12 cellular contexts compared by ENCODE assay signal in the genomic region with DNA sequence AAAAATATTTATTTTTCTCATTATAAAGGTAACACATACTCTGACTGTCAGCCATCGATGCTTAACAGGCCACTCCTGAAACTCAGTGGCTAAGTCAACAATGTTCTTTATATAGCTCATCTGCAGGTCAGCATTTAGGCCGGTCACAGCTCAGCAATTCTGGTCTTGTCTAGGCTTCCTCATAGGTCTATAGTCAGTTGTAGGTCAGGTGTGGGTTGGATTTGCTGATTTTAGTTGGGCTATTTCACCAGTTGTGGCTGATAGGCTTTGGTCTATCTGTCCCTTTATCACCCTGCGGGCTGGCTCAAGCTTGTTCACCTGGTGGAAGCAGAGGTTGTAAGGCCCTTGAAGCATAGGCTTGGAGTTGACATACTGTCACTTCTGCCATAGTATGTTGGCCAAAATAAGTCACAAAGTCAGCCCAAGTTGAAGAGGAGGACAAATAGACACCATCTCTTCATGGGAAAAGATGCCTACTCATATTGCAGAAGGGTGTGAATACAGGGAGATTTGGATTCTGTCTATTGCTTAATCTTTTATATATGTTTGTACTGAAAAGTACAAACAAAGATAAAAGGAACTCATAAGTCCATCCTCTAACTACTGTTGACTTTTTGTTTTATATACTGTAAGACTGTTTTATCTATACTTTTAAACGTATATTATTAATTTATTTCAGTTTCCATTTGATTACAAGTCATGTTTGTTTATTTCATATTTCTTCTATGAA.
DNase-seq lines count a peak whose midpoint lies in the region; ATAC-seq, FAIRE-seq and TF ChIP-seq lines count a peak whose summit lies in the region.
"Had no signal": no experiment of that assay in that cellular context is flagged by ENCODE, and none has a peak within 500 bp of the region (broad histone marks: within the 10 kb centered on the region; RNA-seq: fewer than 3 reads in every experiment).

No MANE protein-coding gene starts in this region.

- CTCF ChIA-PET in IMR-90 (lab: Yijun Ruan, JAX), result interaction anchor here (0.6 to 1.4 kb wide), 5 partner anchors 8 to 850 kb away, joined by 3 to 5 read pairs (median 4); no protein-coding TSS in a partner anchor

- intact Hi-C loops in IMR-90 (cut with micrococcal nuclease), result no loop called here

- BruUV-seq in IMR-90 (replicated peaks; lab: Mats Ljungman, UMichigan), result no TSS peak

- no peak overlapping the region for H3K4me3 Mint-ChIP-seq in activated naive CD8-positive, alpha-beta T cell treated with anti-CD3 and anti-CD28 coated beads for 36 hours

- ATAC-seq in GM21576 (IDR thresholded peaks at IDR 0.05; ENCODE audit: unreplicated experiment) (peak; percentile 68), IMR-90 (ENCODE audit: low read depth) (peak; percentile 10)
- ATAC-seq: activated naive CD4-positive, alpha-beta T cell treated with anti-CD3 and anti-CD28 coated beads, Interleukin-2, amount 50 U/mL, for 72 hours; right cardiac atrium had no signal

- H2AK9ac ChIP-seq in IMR-90 (replicated peaks; ENCODE audit: low read depth, low read length, poor library complexity), result no peak overlapping the region

- H3K9me3 ChIP-seq in IMR-90 (ENCODE audit: control insufficient read depth, insufficient read depth, low read length) (no peaks in the 10 kb centered on the region), right atrium auricular region (no peaks in the 10 kb centered on the region)
- H3K9me3 ChIP-seq: colonic mucosa had no signal

- peak overlapping the region; percentile 95 for H2BK120ac ChIP-seq in IMR-90 (ENCODE audit: low read depth, low read length)

- in situ Hi-C loops in IMR-90 (cut with MboI; ENCODE audit: low sequenced_read_pairs), result no loop called here

- WGBS in IMR-90 (ENCODE audit: extremely low coverage in 2 of 2, insufficient read length in 1 of 2), 2 experiments, result no CpG with 5 or more reads among the region's 4 CpGs

- TF ChIP-seq RAD21 in IMR-90 (IDR thresholded peaks at IDR 0.05; ENCODE audit: low read length), result no peak

- peak; percentile 98 for FAIRE-seq in islet of Langerhans (lab: Jason Lieb, UNC)

- H3K36me3 ChIP-seq in IMR-90 (ENCODE audit: control insufficient read depth, insufficient read depth, low read length) (no peaks in the 10 kb centered on the region), right atrium auricular region (no peaks in the 10 kb centered on the region)
- H3K36me3 ChIP-seq: colonic mucosa had no signal

- peak overlapping the region; percentile 91 for H3K4ac ChIP-seq in IMR-90 (ENCODE audit: low read depth, low read length)

- dilution Hi-C loops in IMR-90 (cut with HindIII; ENCODE audit: low sequenced_read_pairs, unreplicated experiment), result no loop called here

- DNase-seq in DMS53 treated with DMSO at 0.1 percent for 48 hours (lab: John Stamatoyannopoulos, UW; ENCODE audit: unreplicated experiment) (peak; percentile 23), IMR-90 (no peak), cerebellar nuclear complex (lab: John Stamatoyannopoulos, UW) (no peak), right atrium auricular region (ENCODE audit: low spot score) (no peak)
- no peak for DNase-seq in stimulated activated CD4-positive, alpha-beta T cell treated with anti-CD3 and anti-CD28 coated beads, Interleukin-2, amount 100 ng/mL, for 24 hours
- no peak for DNase-seq in activated naive CD8-positive, alpha-beta T cell treated with anti-CD3 and anti-CD28 coated beads for 36 hours
- DNase-seq: colonic mucosa, NCI-H446, right cardiac atrium had no signal

- H3K4me2 ChIP-seq in IMR-90 (ENCODE audit: low read depth, low read length), result peak overlapping the region; percentile 41; the same call in 1 of the 2 replicates

- peak overlapping the region; percentile 33; the same call in 1 of the 2 replicates for H3K18ac ChIP-seq in IMR-90 (ENCODE audit: low read depth, low read length)

- H4K5ac ChIP-seq in IMR-90 (ENCODE audit: low read depth, low read length), result peak overlapping the region; percentile 70; the same call in 1 of the 2 replicates

- no peak overlapping the region for H3K56ac ChIP-seq in IMR-90 (ENCODE audit: extremely low read depth, insufficient read depth, low read length)

- peaks cover 5% of the 10 kb centered on the region for H3K9me1 ChIP-seq in IMR-90 (ENCODE audit: insufficient read depth, low read length)

- TF ChIP-seq CTCF in IMR-90 (conservative IDR thresholded peaks at IDR 0.05; ENCODE audit: low read depth, low read length) (no peak), right atrium auricular region (IDR thresholded peaks at IDR 0.05) (no peak)

- no peak overlapping the region for H3K27ac ChIP-seq in IMR-90 (ENCODE audit: insufficient read depth, low read length)
- no peak overlapping the region for H3K27ac ChIP-seq in right atrium auricular region
- H3K27ac ChIP-seq: colonic mucosa had no signal

- peak overlapping the region; percentile 70 for H2AFZ ChIP-seq in IMR-90 (replicated peaks; ENCODE audit: low read length, poor library complexity)

- no peaks in the 10 kb centered on the region for H3K27me3 Mint-ChIP-seq in activated naive CD8-positive, alpha-beta T cell treated with anti-CD3 and anti-CD28 coated beads for 36 hours

- peak overlapping the region; percentile 83 for H2BK20ac ChIP-seq in IMR-90 (ENCODE audit: low read depth, low read length)

- H3K4me1 Mint-ChIP-seq in activated naive CD8-positive, alpha-beta T cell treated with anti-CD3 and anti-CD28 coated beads for 36 hours, result no peaks in the 10 kb centered on the region

- H4K91ac ChIP-seq in IMR-90 (ENCODE audit: insufficient read depth, low read depth, low read length), result peak overlapping the region; percentile 84

- peaks cover 0 to 9% of the 10 kb centered on the region in 2 experiments; a peak in 2 of 4 replicates for H3K79me1 ChIP-seq in IMR-90 (ENCODE audit: low read depth in 1 of 2, low read length in 2 of 2)

- H2BK5ac ChIP-seq in IMR-90 (ENCODE audit: low read depth, low read length, poor library complexity, severe bottlenecking), result peak overlapping the region; percentile 70

- H3K4me3 ChIP-seq in IMR-90 (ENCODE audit: insufficient read depth, low read depth, low read length) (no peak overlapping the region), right atrium auricular region (no peak overlapping the region)
- H3K4me3 ChIP-seq: colonic mucosa had no signal

- POLR2A ChIA-PET in IMR-90 (lab: Charles Lee; ENCODE audit: unreplicated experiment), result no interaction called here

- no peak overlapping the region for H3K9ac ChIP-seq in IMR-90 (ENCODE audit: low read depth, low read length)

- peak overlapping the region; percentile 88 for H2AK5ac ChIP-seq in IMR-90 (ENCODE audit: low read depth, low read length)

- H3K27ac Mint-ChIP-seq in activated naive CD8-positive, alpha-beta T cell treated with anti-CD3 and anti-CD28 coated beads for 36 hours, result no peak overlapping the region

- H3K9me3 Mint-ChIP-seq in activated naive CD8-positive, alpha-beta T cell treated with anti-CD3 and anti-CD28 coated beads for 36 hours, result peaks cover 9% of the 10 kb centered on the region

- no peaks in the 10 kb centered on the region for H4K20me1 ChIP-seq in IMR-90 (ENCODE audit: insufficient read depth, low read length)

- no peak for TF ChIP-seq POLR2A in IMR-90 (IDR thresholded peaks at IDR 0.05; ENCODE audit: low read depth, low read length)

- peak overlapping the region in 1 of 2 experiments; percentile 75; a peak in 2 of 4 replicates for H4K8ac ChIP-seq in IMR-90 (ENCODE audit: low read depth in 2 of 2, low read length in 2 of 2)

- H3K27me3 ChIP-seq in IMR-90 (ENCODE audit: control insufficient read depth, insufficient read depth, low read length) (no peaks in the 10 kb centered on the region), right atrium auricular region (no peaks in the 10 kb centered on the region)
- H3K27me3 ChIP-seq: colonic mucosa had no signal

- H3K14ac ChIP-seq in IMR-90 (replicated peaks; ENCODE audit: low read depth, low read length), result peak overlapping the region; percentile 90

- H3K4me1 ChIP-seq in IMR-90 (ENCODE audit: control insufficient read depth, insufficient read depth, low read length), result peaks cover 5% of the 10 kb centered on the region
- H3K4me1 ChIP-seq in right atrium auricular region, result no peaks in the 10 kb centered on the region
- H3K4me1 ChIP-seq: colonic mucosa had no signal

- H2BK15ac ChIP-seq in IMR-90 (ENCODE audit: low read depth, low read length), result peak overlapping the region; percentile 33; the same call in 1 of the 3 replicates

- peaks cover 31% of the 10 kb centered on the region for H3K36me3 Mint-ChIP-seq in activated naive CD8-positive, alpha-beta T cell treated with anti-CD3 and anti-CD28 coated beads for 36 hours

- peak overlapping the region; percentile 91 for H3K23ac ChIP-seq in IMR-90 (ENCODE audit: low read depth, low read length)

TF ChIP-seq in IMR-90, 13 proteins besides CTCF, POLR2A, EP300 and RAD21:
- TF ChIP-seq CEBPB (IDR thresholded peaks at IDR 0.05; ENCODE audit: low read depth, low read length), result peak; percentile 27; the same call in 1 of the 2 replicates
- TF ChIP-seq, protein P1, sequence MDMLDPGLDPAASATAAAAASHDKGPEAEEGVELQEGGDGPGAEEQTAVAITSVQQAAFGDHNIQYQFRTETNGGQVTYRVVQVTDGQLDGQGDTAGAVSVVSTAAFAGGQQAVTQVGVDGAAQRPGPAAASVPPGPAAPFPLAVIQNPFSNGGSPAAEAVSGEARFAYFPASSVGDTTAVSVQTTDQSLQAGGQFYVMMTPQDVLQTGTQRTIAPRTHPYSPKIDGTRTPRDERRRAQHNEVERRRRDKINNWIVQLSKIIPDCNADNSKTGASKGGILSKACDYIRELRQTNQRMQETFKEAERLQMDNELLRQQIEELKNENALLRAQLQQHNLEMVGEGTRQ (IDR thresholded peaks at IDR 0.05; ENCODE audit: low read depth, low read length), result no peak
- TF ChIP-seq MAZ (IDR thresholded peaks at IDR 0.05; ENCODE audit: borderline replicate concordance, low read depth, low read length), result no peak
- TF ChIP-seq, protein P2, sequence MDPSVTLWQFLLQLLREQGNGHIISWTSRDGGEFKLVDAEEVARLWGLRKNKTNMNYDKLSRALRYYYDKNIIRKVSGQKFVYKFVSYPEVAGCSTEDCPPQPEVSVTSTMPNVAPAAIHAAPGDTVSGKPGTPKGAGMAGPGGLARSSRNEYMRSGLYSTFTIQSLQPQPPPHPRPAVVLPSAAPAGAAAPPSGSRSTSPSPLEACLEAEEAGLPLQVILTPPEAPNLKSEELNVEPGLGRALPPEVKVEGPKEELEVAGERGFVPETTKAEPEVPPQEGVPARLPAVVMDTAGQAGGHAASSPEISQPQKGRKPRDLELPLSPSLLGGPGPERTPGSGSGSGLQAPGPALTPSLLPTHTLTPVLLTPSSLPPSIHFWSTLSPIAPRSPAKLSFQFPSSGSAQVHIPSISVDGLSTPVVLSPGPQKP (IDR thresholded peaks at IDR 0.05; ENCODE audit: borderline replicate concordance, low read depth, low read length), result no peak
- no peak for TF ChIP-seq CHD1 (IDR thresholded peaks at IDR 0.05; ENCODE audit: low read depth, low read length)
TF ChIP-seq in IMR-90: peak in this region for 1.
